ENCODE assay signal across 8 cellular contexts in genomic region chr19:55116232-55117062, GRCh38. TPM values are rescaled to one million over a fixed set of nuclear protein-coding genes. Genes with fewer than 3 reads are reported as not detected.
DNase-seq lines count a peak whose midpoint lies in the region; ATAC-seq and TF ChIP-seq lines count a peak whose summit lies in the region.

No MANE protein-coding gene starts in this region.

- peak overlapping the region; percentile 99 for H3K9ac ChIP-seq in endocrine pancreas (ENCODE audit: control insufficient read depth, insufficient read depth, low read length)

- peak overlapping the region; percentile 96 for H3K4me3 Mint-ChIP-seq in activated CD8-positive, alpha-beta T cell treated with anti-CD3 and anti-CD28 coated beads for 36 hours

- peaks cover 6% of the 10 kb centered on the region for H3K36me3 Mint-ChIP-seq in activated CD8-positive, alpha-beta T cell treated with anti-CD3 and anti-CD28 coated beads for 36 hours (ENCODE audit: low read depth)

- H3K4me3 ChIP-seq in NB4 (ENCODE audit: low read depth, low read length) (peak overlapping the region; percentile 82), endocrine pancreas (ENCODE audit: control insufficient read depth, insufficient read depth, low read length) (peak overlapping the region; percentile 41)

- peaks cover 24% of the 10 kb centered on the region for H3K4me1 Mint-ChIP-seq in activated CD8-positive, alpha-beta T cell treated with anti-CD3 and anti-CD28 coated beads for 36 hours (ENCODE audit: low read depth)

- peak overlapping the region; percentile 89 for H3K27ac Mint-ChIP-seq in activated CD8-positive, alpha-beta T cell treated with anti-CD3 and anti-CD28 coated beads for 36 hours

- peaks cover 2% of the 10 kb centered on the region for H3K27me3 Mint-ChIP-seq in activated CD8-positive, alpha-beta T cell treated with anti-CD3 and anti-CD28 coated beads for 36 hours

- no peaks in the 10 kb centered on the region for H3K9me3 ChIP-seq in endocrine pancreas (ENCODE audit: control insufficient read depth, low read length)

- DNase-seq in DMS 273 (lab: John Stamatoyannopoulos, UW; ENCODE audit: unreplicated experiment) (peak; percentile 66), DMS 273 treated with DMSO at 0.1 percent for 48 hours (lab: John Stamatoyannopoulos, UW) (no peak), NB4 (ENCODE audit: low read depth) (peak; percentile 52), medulla oblongata (ENCODE audit: extremely low spot score) (peak; percentile 81)
- peak; percentile 72 for DNase-seq in activated CD8-positive, alpha-beta T cell treated with anti-CD3 and anti-CD28 coated beads for 36 hours
- peak; percentile 22 for DNase-seq in stimulated activated CD8-positive, alpha-beta memory T cell treated with anti-CD3 and anti-CD28 coated beads, Interleukin-12 subunit alpha, Interleukin-12 subunit beta, amount 100 ng/mL, for 4 hours (ENCODE audit: low read depth)

- H3K9me3 Mint-ChIP-seq in activated CD8-positive, alpha-beta T cell treated with anti-CD3 and anti-CD28 coated beads for 36 hours, result no peaks in the 10 kb centered on the region

- peak; percentile 43 for ATAC-seq in activated CD8-positive, alpha-beta T cell treated with anti-CD3 and anti-CD28 coated beads for 36 hours
- no peak for ATAC-seq in HG03097 (IDR thresholded peaks at IDR 0.05; ENCODE audit: low FRiP score, unreplicated experiment)

- POLR2A ChIA-PET in activated CD8-positive, alpha-beta T cell treated with anti-CD3 and anti-CD28 coated beads for 36 hours (lab: Charles Lee), result interaction anchor here (0.6 to 1.9 kb wide), 5 partner anchors 24 to 805 kb away, joined by 3 to 6 read pairs (median 4); partner anchors contain the start of gene PPP6R1

- no peaks in the 10 kb centered on the region for H3K36me3 ChIP-seq in endocrine pancreas (ENCODE audit: control insufficient read depth, insufficient read depth, low read length)

- no peak for TF ChIP-seq POLR2A in NB4 (IDR thresholded peaks at IDR 0.05; ENCODE audit: extremely low read depth, insufficient read length)

- no peaks in the 10 kb centered on the region for H3K4me1 ChIP-seq in endocrine pancreas (ENCODE audit: control insufficient read depth, insufficient read depth, low read length)

- CTCF ChIA-PET in activated CD8-positive, alpha-beta T cell treated with anti-CD3 and anti-CD28 coated beads for 36 hours (lab: Charles Lee), result interaction anchor here (1.4 to 1.7 kb wide), 3 partner anchors 16 to 28 kb away, joined by 3 to 5 read pairs (median 4); no protein-coding TSS in a partner anchor

- intact Hi-C loops in activated CD8-positive, alpha-beta T cell treated with anti-CD3 and anti-CD28 coated beads for 36 hours (cut with micrococcal nuclease), result no loop called here

- TF ChIP-seq CTCF in NB4 (IDR thresholded peaks at IDR 0.05; ENCODE audit: low read depth, low read length), result no peak
- no peak for TF ChIP-seq CTCF in activated CD8-positive, alpha-beta T cell treated with anti-CD3 and anti-CD28 coated beads for 36 hours (IDR thresholded peaks at IDR 0.05)

- no peaks in the 10 kb centered on the region for H3K27me3 ChIP-seq in endocrine pancreas (ENCODE audit: control insufficient read depth, insufficient read depth, low read length)

RNA-seq across cellular contexts. Expression of gene PPP1R12C, which starts 1.0 kb away (rescaled TPM):
- total RNA-seq in activated CD8-positive, alpha-beta T cell treated with anti-CD3 and anti-CD28 coated beads for 36 hours, result 10 to 100 TPM; 55.4 to 55.8 TPM

RNA-seq across cellular contexts. Expression of gene TNNT1, which starts 32.6 kb away (rescaled TPM):
- not detected for total RNA-seq in activated CD8-positive, alpha-beta T cell treated with anti-CD3 and anti-CD28 coated beads for 36 hours

RNA-seq across cellular contexts. Expression of gene EPS8L1, which starts 40.8 kb away (rescaled TPM):
- 1 to 10 TPM; 2.8 to 3.2 TPM for total RNA-seq in activated CD8-positive, alpha-beta T cell treated with anti-CD3 and anti-CD28 coated beads for 36 hours

RNA-seq across cellular contexts. Expression of gene TNNI3, which starts 41.1 kb away (rescaled TPM):
- not detected for total RNA-seq in activated CD8-positive, alpha-beta T cell treated with anti-CD3 and anti-CD28 coated beads for 36 hours

RNA-seq across cellular contexts. Expression of gene DNAAF3, which starts 50.0 kb away (rescaled TPM):
- total RNA-seq in activated CD8-positive, alpha-beta T cell treated with anti-CD3 and anti-CD28 coated beads for 36 hours, result not detected
